In the genomic region with DNA sequence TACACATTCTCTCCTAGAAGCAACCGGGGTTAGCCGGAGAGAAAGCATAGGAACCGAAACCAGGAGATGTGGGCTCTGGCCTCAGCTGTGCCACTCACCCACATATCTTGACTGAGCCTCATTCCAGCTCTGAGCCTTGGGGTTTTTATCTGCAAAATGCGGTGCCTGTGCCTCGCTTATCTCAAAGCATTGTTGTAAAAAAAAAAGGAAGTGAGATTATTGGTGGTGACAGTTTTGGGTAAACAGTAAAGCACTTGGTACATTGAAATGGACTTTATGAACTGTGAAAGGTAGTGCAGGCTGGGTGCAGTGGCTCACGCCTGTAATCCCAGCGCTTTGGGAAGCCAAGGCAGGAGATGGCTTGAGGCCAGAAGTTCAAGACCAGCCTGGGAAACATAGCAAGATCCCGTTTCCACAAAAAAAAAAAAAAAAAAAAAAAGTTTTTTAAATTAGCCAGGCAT, we compare ENCODE assay signal across 8 cellular contexts. TPM values are rescaled to one million over a fixed set of nuclear protein-coding genes. Genes with fewer than 3 reads are reported as not detected.
DNase-seq lines count a peak whose midpoint lies in the region; ATAC-seq and TF ChIP-seq lines count a peak whose summit lies in the region.

No MANE protein-coding gene starts in this region.

- no peaks in the 10 kb centered on the region for H3K27me3 ChIP-seq in ascending aorta

- peak; percentile 66 for ATAC-seq in HG02938 (IDR thresholded peaks at IDR 0.05; ENCODE audit: unreplicated experiment)

- intact Hi-C loops in ascending aorta (cut with DNase I): no loop called here

- no peaks in the 10 kb centered on the region for H3K9me3 ChIP-seq in ascending aorta

- no peaks in the 10 kb centered on the region for H3K36me3 ChIP-seq in ascending aorta

- DNase-seq in activated T-cell treated with anti-CD3 and anti-CD28 coated beads for 24 hours (ENCODE audit: low read depth): peak; percentile 23
- no peak for DNase-seq in activated T-cell treated with anti-CD3 and anti-CD28 coated beads, Interleukin-2, amount 50 U/mL, for 1 hour
- peak; percentile 95 for DNase-seq in RPMI8226
- DNase-seq in epithelial cell of prostate (ENCODE audit: low read depth, low spot score): no peak
- DNase-seq in stimulated activated CD4-positive, alpha-beta T cell treated with anti-CD3 and anti-CD28 coated beads, Interleukin-1b, Interleukin-23, amount 100 ng/mL, for 48 hours: peak; percentile 29
- DNase-seq in ascending aorta (ENCODE audit: low spot score in 2 of 2): no peak
- no peak for DNase-seq in AG08396 (ENCODE audit: low spot score)

- no peak for TF ChIP-seq CTCF in ascending aorta (IDR thresholded peaks at IDR 0.05)

- H3K4me3 ChIP-seq in ascending aorta: no peak overlapping the region

- H3K4me1 ChIP-seq in ascending aorta: no peaks in the 10 kb centered on the region

- peak overlapping the region; percentile 78 for H3K27ac ChIP-seq in epithelial cell of prostate
- peak overlapping the region in 1 of 2 donors; percentile 27 for H3K27ac ChIP-seq in ascending aorta

RNA-seq across cellular contexts. Expression of gene PTAFR, which starts 3.8 kb away (rescaled TPM):
- 13.1 TPM for total RNA-seq in ascending aorta

Comparison
In these comparisons a context has a peak if more than half of its experiments do, and no peak if none do; other contexts are left out.
1. DNase-seq: peak in activated T-cell treated with anti-CD3 and anti-CD28 coated beads for 24 hours (single experiment), RPMI8226 (single experiment) and stimulated activated CD4-positive, alpha-beta T cell treated with anti-CD3 and anti-CD28 coated beads, Interleukin-1b, Interleukin-23, amount 100 ng/mL, for 48 hours (single experiment); none in activated T-cell treated with anti-CD3 and anti-CD28 coated beads, Interleukin-2, amount 50 U/mL, for 1 hour (single experiment), epithelial cell of prostate (single experiment), ascending aorta (0 of 2) and AG08396 (single experiment).